Comparison of ENCODE assay signal across 8 cellular contexts in genomic region chr5:156920042-156920860, GRCh38.
DNase-seq lines count a peak whose midpoint lies in the region; ATAC-seq lines count a peak whose summit lies in the region.

No MANE protein-coding gene starts in this region.

- ATAC-seq in HG03354 (IDR thresholded peaks at IDR 0.05; ENCODE audit: poor library complexity, severe bottlenecking, unreplicated experiment) = peak; percentile 67

- DNase-seq in activated T-cell treated with anti-CD3 and anti-CD28 coated beads for 24 hours (ENCODE audit: low read depth) = peak; percentile 68
- no peak for DNase-seq in activated T-cell treated with anti-CD3 and anti-CD28 coated beads, Interleukin-2, amount 50 U/mL, for 1 hour
- DNase-seq in activated T-helper 9 cell treated with anti-CD3 and anti-CD28 coated beads, Interleukin-2, amount 50 U/mL, for 16 hours (ENCODE audit: low read depth) = peak; percentile 20
- peak; percentile 2 to 9 for DNase-seq in stimulated activated CD8-positive, alpha-beta memory T cell treated with anti-CD3 and anti-CD28 coated beads, Interleukin-2, amount 100 ng/mL, for 1 hour (ENCODE audit: low read depth in 2 of 2)
- DNase-seq in OCI-M1 (lab: John Stamatoyannopoulos, UW) = no peak
- no peak for DNase-seq in GM19240 (ENCODE audit: insufficient read length, low spot score)
- DNase-seq in NCI-H345 treated with DMSO at 0.1 percent for 48 hours (lab: John Stamatoyannopoulos, UW; ENCODE audit: unreplicated experiment) = no peak

Comparison
In these comparisons a context has a peak if more than half of its experiments do, and no peak if none do; other contexts are left out.
1. DNase-seq: peak in activated T-cell treated with anti-CD3 and anti-CD28 coated beads for 24 hours (single experiment), activated T-helper 9 cell treated with anti-CD3 and anti-CD28 coated beads, Interleukin-2, amount 50 U/mL, for 16 hours (single experiment) and stimulated activated CD8-positive, alpha-beta memory T cell treated with anti-CD3 and anti-CD28 coated beads, Interleukin-2, amount 100 ng/mL, for 1 hour (2 of 2); none in activated T-cell treated with anti-CD3 and anti-CD28 coated beads, Interleukin-2, amount 50 U/mL, for 1 hour (single experiment), OCI-M1 (single experiment), GM19240 (single experiment) and NCI-H345 treated with DMSO at 0.1 percent for 48 hours (single experiment).